9 cellular contexts compared by ENCODE assay signal in the genomic region with DNA sequence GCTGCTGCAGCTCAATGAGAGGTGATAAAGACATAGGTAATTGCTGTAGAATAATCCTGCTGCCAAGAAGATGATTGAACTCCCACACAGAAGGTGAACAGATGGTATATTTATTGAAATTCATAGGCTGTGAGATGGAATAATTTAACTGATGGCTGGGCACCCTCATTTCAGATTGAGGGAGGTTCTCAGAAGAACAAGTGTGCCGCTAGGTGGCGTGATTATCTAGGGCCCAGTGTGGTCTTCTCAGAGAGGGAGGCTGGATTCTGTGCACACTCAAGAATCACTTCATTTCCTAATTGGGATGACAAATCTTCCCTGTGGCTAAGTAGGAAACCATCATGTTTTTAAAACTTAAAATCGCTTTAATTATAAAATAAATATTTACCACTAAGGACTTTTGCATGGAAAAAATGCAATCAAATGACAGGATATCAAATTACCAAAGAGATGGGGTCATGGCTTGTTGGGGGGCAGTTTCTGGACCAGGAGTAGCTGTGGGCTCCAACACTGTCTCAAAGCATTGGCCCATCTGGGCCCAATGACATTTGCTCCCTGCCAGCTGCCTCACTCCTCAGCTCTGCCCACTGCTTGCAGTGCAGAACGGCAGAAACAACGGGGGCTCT.
A peak's percentile ranks its signal among the peaks of the same experiment; 100 is the strongest.
DNase-seq lines count a peak whose midpoint lies in the region; ATAC-seq and TF ChIP-seq lines count a peak whose summit lies in the region.
"Had no signal": no experiment of that assay in that cellular context is flagged by ENCODE, and none has a peak within 500 bp of the region (broad histone marks: within the 10 kb centered on the region; RNA-seq: fewer than 3 reads in every experiment).

No MANE protein-coding gene starts in this region.

- H3K4me1 Mint-ChIP-seq in activated CD4-positive, alpha-beta memory T cell treated with anti-CD3 and anti-CD28 coated beads, Interleukin-2, amount 10 ng/mL, durations not matched to agents 7 days and 5 days, result peaks cover 11% of the 10 kb centered on the region
- H3K4me1 Mint-ChIP-seq in endothelial cell (ENCODE audit: unreplicated experiment), result peaks cover 11% of the 10 kb centered on the region
- peaks cover 8 to 22% (median 16%) of the 10 kb centered on the region in 7 donors for H3K4me1 Mint-ChIP-seq in naive thymus-derived CD4-positive, alpha-beta T cell

- H3K27me3 ChIP-seq in naive thymus-derived CD4-positive, alpha-beta T cell (ENCODE audit: control insufficient read depth in 2 of 2, insufficient read depth in 2 of 2, low read length in 2 of 2), result no peaks in the 10 kb centered on the region
- H3K27me3 ChIP-seq in ascending aorta, result no peaks in the 10 kb centered on the region

- peaks cover 29% of the 10 kb centered on the region for H3K27me3 Mint-ChIP-seq in activated CD4-positive, alpha-beta memory T cell treated with anti-CD3 and anti-CD28 coated beads, Interleukin-2, amount 10 ng/mL, durations not matched to agents 7 days and 5 days
- H3K27me3 Mint-ChIP-seq in endothelial cell (ENCODE audit: unreplicated experiment), result peaks cover 4% of the 10 kb centered on the region
- peaks cover 0 to 37% (median 5%) of the 10 kb centered on the region in 5 donors for H3K27me3 Mint-ChIP-seq in naive thymus-derived CD4-positive, alpha-beta T cell

- ATAC-seq in HG02973 (IDR thresholded peaks at IDR 0.05; ENCODE audit: unreplicated experiment), result peak; percentile 31
- peak; percentile 51 for ATAC-seq in naive thymus-derived CD4-positive, alpha-beta T cell
- no peak for ATAC-seq in stimulated activated naive CD8-positive, alpha-beta T cell treated with anti-CD3 and anti-CD28 coated beads, Interleukin-15, Interleukin-2, amounts not matched to agents 100 U/mL and 50 U/mL, for 24 hours

- no peaks in the 10 kb centered on the region for H3K36me3 ChIP-seq in naive thymus-derived CD4-positive, alpha-beta T cell (ENCODE audit: control insufficient read depth in 2 of 3, insufficient read depth in 3 of 3, low read length in 3 of 3)
- no peaks in the 10 kb centered on the region for H3K36me3 ChIP-seq in ascending aorta

- no peak overlapping the region for H3K27ac Mint-ChIP-seq in activated CD4-positive, alpha-beta memory T cell treated with anti-CD3 and anti-CD28 coated beads, Interleukin-2, amount 10 ng/mL, durations not matched to agents 7 days and 5 days
- no peak overlapping the region for H3K27ac Mint-ChIP-seq in endothelial cell (ENCODE audit: unreplicated experiment)
- no peak overlapping the region for H3K27ac Mint-ChIP-seq in naive thymus-derived CD4-positive, alpha-beta T cell
- H3K27ac Mint-ChIP-seq: activated naive CD8-positive, alpha-beta T cell had no signal

- H3K9me3 ChIP-seq in naive thymus-derived CD4-positive, alpha-beta T cell (ENCODE audit: control insufficient read depth in 2 of 3, low read length in 3 of 3), result no peaks in the 10 kb centered on the region
- no peaks in the 10 kb centered on the region for H3K9me3 ChIP-seq in ascending aorta

- intact Hi-C loops in naive thymus-derived CD4-positive, alpha-beta T cell (cut with micrococcal nuclease), result loop anchor here (1.0 kb wide), 1 partner anchor 233 kb away; no protein-coding TSS in a partner anchor
- intact Hi-C loops in ascending aorta (cut with DNase I), result no loop called here

- no peaks in the 10 kb centered on the region for H3K9me3 Mint-ChIP-seq in activated CD4-positive, alpha-beta memory T cell treated with anti-CD3 and anti-CD28 coated beads, Interleukin-2, amount 10 ng/mL, durations not matched to agents 7 days and 5 days
- H3K9me3 Mint-ChIP-seq in endothelial cell (ENCODE audit: unreplicated experiment), result no peaks in the 10 kb centered on the region
- H3K9me3 Mint-ChIP-seq in naive thymus-derived CD4-positive, alpha-beta T cell, result peaks cover 0 to 3% (median 0%) of the 10 kb centered on the region in 11 donors

- POLR2A ChIA-PET in activated CD4-positive, alpha-beta memory T cell treated with anti-CD3 and anti-CD28 coated beads, Interleukin-2, amount 10 ng/mL, durations not matched to agents 7 days and 5 days (lab: Charles Lee), result no interaction called here
- POLR2A ChIA-PET in naive thymus-derived CD4-positive, alpha-beta T cell (lab: Charles Lee), result no interaction called here

- H3K4me1 ChIP-seq in naive thymus-derived CD4-positive, alpha-beta T cell (ENCODE audit: control insufficient read depth in 2 of 2, insufficient read depth in 2 of 2, low read length in 2 of 2), result peaks cover 9% of the 10 kb centered on the region in 2 donors
- no peaks in the 10 kb centered on the region for H3K4me1 ChIP-seq in ascending aorta

- peak; percentile 71 for TF ChIP-seq CTCF in endothelial cell (IDR thresholded peaks at IDR 0.05; ENCODE audit: unreplicated experiment)
- peak in 1 of 3 experiments; percentile 36 for TF ChIP-seq CTCF in ascending aorta (IDR thresholded peaks at IDR 0.05)

- H3K4me3 Mint-ChIP-seq in activated CD4-positive, alpha-beta memory T cell treated with anti-CD3 and anti-CD28 coated beads, Interleukin-2, amount 10 ng/mL, durations not matched to agents 7 days and 5 days, result no peak overlapping the region
- no peak overlapping the region for H3K4me3 Mint-ChIP-seq in endothelial cell (ENCODE audit: unreplicated experiment)
- H3K4me3 Mint-ChIP-seq in naive thymus-derived CD4-positive, alpha-beta T cell, result no peak overlapping the region
- H3K4me3 Mint-ChIP-seq: activated naive CD8-positive, alpha-beta T cell had no signal

- no peaks in the 10 kb centered on the region for H3K36me3 Mint-ChIP-seq in activated CD4-positive, alpha-beta memory T cell treated with anti-CD3 and anti-CD28 coated beads, Interleukin-2, amount 10 ng/mL, durations not matched to agents 7 days and 5 days (ENCODE audit: low read depth)
- H3K36me3 Mint-ChIP-seq in endothelial cell (ENCODE audit: low read depth, unreplicated experiment), result no peaks in the 10 kb centered on the region
- H3K36me3 Mint-ChIP-seq in naive thymus-derived CD4-positive, alpha-beta T cell, result peaks cover 0 to 2% (median 0%) of the 10 kb centered on the region in 5 donors
- H3K36me3 Mint-ChIP-seq: activated naive CD8-positive, alpha-beta T cell had no signal

- DNase-seq in DMS79 treated with DMSO at 0.1 percent for 48 hours (lab: John Stamatoyannopoulos, UW) (peak; percentile 60), NCI-H460 (ENCODE audit: extremely low read depth, low read depth) (peak; percentile 68), endothelial cell (ENCODE audit: low spot score) (peak; percentile 71), ascending aorta (ENCODE audit: low spot score in 2 of 2) (no peak)
- peak; percentile 54 for DNase-seq in activated CD4-positive, alpha-beta memory T cell treated with anti-CD3 and anti-CD28 coated beads, Interleukin-2, amount 10 ng/mL, durations not matched to agents 7 days and 5 days
- DNase-seq in naive thymus-derived CD4-positive, alpha-beta T cell, result peak; percentile 16 to 52 (median 38)
- peak; percentile 74 for DNase-seq in stimulated activated naive CD8-positive, alpha-beta T cell treated with anti-CD3 and anti-CD28 coated beads, Interleukin-15, Interleukin-2, amounts not matched to agents 100 U/mL and 50 U/mL, for 24 hours

- no peak overlapping the region for H3K27ac ChIP-seq in naive thymus-derived CD4-positive, alpha-beta T cell (ENCODE audit: low read depth, low read length)
- no peak overlapping the region for H3K27ac ChIP-seq in ascending aorta

- CTCF ChIA-PET in activated CD4-positive, alpha-beta memory T cell treated with anti-CD3 and anti-CD28 coated beads, Interleukin-2, amount 10 ng/mL, durations not matched to agents 7 days and 5 days (lab: Charles Lee), result interaction anchor here (0.7 to 3.6 kb wide), 4 partner anchors 9 to 232 kb away, joined by 3 to 29 read pairs (median 3); no protein-coding TSS in a partner anchor
- CTCF ChIA-PET in naive thymus-derived CD4-positive, alpha-beta T cell (lab: Charles Lee), result interaction anchor here (0.6 to 1.6 kb wide), 5 partner anchors 47 to 1564 kb away, joined by 3 to 5 read pairs (median 3); no protein-coding TSS in a partner anchor

- H3K4me3 ChIP-seq in naive thymus-derived CD4-positive, alpha-beta T cell (ENCODE audit: low read length), result no peak overlapping the region
- no peak overlapping the region for H3K4me3 ChIP-seq in ascending aorta

Comparison
In these comparisons a context has a peak if more than half of its experiments do, and no peak if none do; other contexts are left out.
1. DNase-seq: peak in DMS79 treated with DMSO at 0.1 percent for 48 hours (single experiment), NCI-H460 (single experiment), activated CD4-positive, alpha-beta memory T cell treated with anti-CD3 and anti-CD28 coated beads, Interleukin-2, amount 10 ng/mL, durations not matched to agents 7 days and 5 days (single experiment), endothelial cell (single experiment), naive thymus-derived CD4-positive, alpha-beta T cell (9 of 9) and stimulated activated naive CD8-positive, alpha-beta T cell treated with anti-CD3 and anti-CD28 coated beads, Interleukin-15, Interleukin-2, amounts not matched to agents 100 U/mL and 50 U/mL, for 24 hours (single experiment); none in ascending aorta (0 of 2).